ENCODE assay signal across 18 cellular contexts in the genomic region with DNA sequence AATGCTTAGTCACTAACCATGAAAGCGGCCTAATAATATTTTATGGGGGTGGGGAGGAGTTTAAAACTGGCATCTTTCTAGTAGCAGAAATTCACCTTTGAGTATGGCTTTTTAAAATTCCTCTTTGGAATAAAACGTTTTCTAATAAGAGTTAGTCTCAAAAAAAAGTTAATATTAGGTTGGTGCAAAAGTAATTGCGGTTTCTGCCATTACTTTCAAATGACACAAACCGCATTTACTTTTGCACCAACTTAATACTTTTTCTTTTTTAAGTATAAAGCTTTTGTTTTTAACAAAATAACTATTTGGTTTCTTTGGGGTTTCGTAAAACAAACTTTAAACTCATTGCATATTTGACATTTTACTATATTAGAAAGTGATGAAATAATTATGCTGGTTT.
A peak's percentile ranks its signal among the peaks of the same experiment; 100 is the strongest.
DNase-seq lines count a peak whose midpoint lies in the region; ATAC-seq and TF ChIP-seq lines count a peak whose summit lies in the region.
"Had no signal": no experiment of that assay in that cellular context is flagged by ENCODE, and none has a peak within 500 bp of the region (broad histone marks: within the 10 kb centered on the region; RNA-seq: fewer than 3 reads in every experiment).

No MANE protein-coding gene starts in this region.

- peaks cover 100% of the 10 kb centered on the region for H3K27me3 ChIP-seq in HUES64 (ENCODE audit: insufficient read depth, low read length)
- no peaks in the 10 kb centered on the region for H3K27me3 ChIP-seq in SK-N-SH (ENCODE audit: insufficient read depth)
- H3K27me3 ChIP-seq in Karpas-422 (ENCODE audit: low read length) = no peaks in the 10 kb centered on the region
- H3K27me3 ChIP-seq: testis had no signal

- no peak overlapping the region for H3K4me2 ChIP-seq in SK-N-SH
- H3K4me2 ChIP-seq in Karpas-422 (ENCODE audit: low read depth, low read length, poor library complexity, severe bottlenecking) = no peak overlapping the region

- TF ChIP-seq RAD21 in SK-N-SH (IDR thresholded peaks at IDR 0.05; ENCODE audit: low read length) = no peak

- H3K9me2 ChIP-seq in SK-N-SH (no peaks in the 10 kb centered on the region), Karpas-422 (replicated peaks; ENCODE audit: insufficient read depth, low read length) (no peaks in the 10 kb centered on the region)

- POLR2A ChIA-PET in SK-N-SH (lab: Yijun Ruan, JAX) = interaction anchor here (1.2 kb wide), 1 partner anchor 11 kb away, joined by 4 read pairs; no protein-coding TSS in a partner anchor

- peaks cover 9% of the 10 kb centered on the region for H3F3A ChIP-seq in SK-N-SH (replicated peaks; ENCODE audit: insufficient read depth)

- WGBS in HUES64 = 4% methylated on average over 1 of the region's 5 CpGs
- 87% methylated on average over 5 of the region's 5 CpGs for WGBS in SK-N-SH (ENCODE audit: low lambda C conversion rate)

- H3K4me1 ChIP-seq in HUES64 (ENCODE audit: insufficient read depth, low read length) (peaks cover 47% of the 10 kb centered on the region), SK-N-SH (ENCODE audit: control insufficient read depth in 1 of 2, insufficient read depth in 2 of 2, low read depth in 1 of 2, low read length in 1 of 2) (peaks cover 17 to 31% of the 10 kb centered on the region in 2 experiments; a peak in 3 of 4 replicates), Karpas-422 (ENCODE audit: low read length) (no peaks in the 10 kb centered on the region)

- H2AFZ ChIP-seq in SK-N-SH (ENCODE audit: low read depth) (no peak overlapping the region), Karpas-422 (ENCODE audit: low read length) (no peak overlapping the region)

- H3K4me3 ChIP-seq in HUES64 (ENCODE audit: low read length) (peak overlapping the region; percentile 46), SK-N-SH (ENCODE audit: low read depth in 2 of 2, low read length in 1 of 2) (no peak overlapping the region), Karpas-422 (ENCODE audit: low read length) (no peak overlapping the region)
- H3K4me3 ChIP-seq: BLaER1, left lung had no signal

- H3K9ac ChIP-seq in HUES64 (ENCODE audit: low read depth, low read length) (no peak overlapping the region), SK-N-SH (no peak overlapping the region), Karpas-422 (ENCODE audit: low read length) (no peak overlapping the region)
- H3K9ac ChIP-seq: BLaER1 had no signal

- H3K4me3 Mint-ChIP-seq in activated T-cell treated with anti-CD3 and anti-CD28 coated beads, Interleukin-2, amount 50 U/mL, for 72 hours = peak overlapping the region; percentile 69 to 81
- peak overlapping the region; percentile 76 for H3K4me3 Mint-ChIP-seq in glutamatergic neuron (ENCODE audit: unreplicated experiment)

- H3K9me3 Mint-ChIP-seq in activated T-cell treated with anti-CD3 and anti-CD28 coated beads, Interleukin-2, amount 50 U/mL, for 72 hours = no peaks in the 10 kb centered on the region
- H3K9me3 Mint-ChIP-seq in glutamatergic neuron (ENCODE audit: unreplicated experiment) = peaks cover 12% of the 10 kb centered on the region

- H3K79me2 ChIP-seq in SK-N-SH (ENCODE audit: insufficient read depth) = no peaks in the 10 kb centered on the region
- no peaks in the 10 kb centered on the region for H3K79me2 ChIP-seq in Karpas-422 (ENCODE audit: low read length)

- H3K27ac Mint-ChIP-seq in activated T-cell treated with anti-CD3 and anti-CD28 coated beads, Interleukin-2, amount 50 U/mL, for 72 hours = no peak overlapping the region
- H3K27ac Mint-ChIP-seq in glutamatergic neuron (ENCODE audit: unreplicated experiment) = no peak overlapping the region

- H3K36me3 Mint-ChIP-seq in activated T-cell treated with anti-CD3 and anti-CD28 coated beads, Interleukin-2, amount 50 U/mL, for 72 hours (ENCODE audit: insufficient read depth in 2 of 2) = no peaks in the 10 kb centered on the region
- H3K36me3 Mint-ChIP-seq in glutamatergic neuron (ENCODE audit: unreplicated experiment) = no peaks in the 10 kb centered on the region

- H3K9me3 ChIP-seq in HUES64 (ENCODE audit: insufficient read depth, low read depth, low read length) = no peaks in the 10 kb centered on the region
- H3K9me3 ChIP-seq in SK-N-SH = no peaks in the 10 kb centered on the region
- no peaks in the 10 kb centered on the region for H3K9me3 ChIP-seq in Karpas-422 (ENCODE audit: low read length)
- H3K9me3 ChIP-seq: left lung, spleen, testis had no signal

- CTCF ChIA-PET in SK-N-SH (lab: Yijun Ruan, JAX) = interaction anchor here (3.8 kb wide), 1 partner anchor 45 kb away, joined by 17 read pairs; no protein-coding TSS in a partner anchor

- peaks cover 47% of the 10 kb centered on the region for H3K4me1 Mint-ChIP-seq in activated T-cell treated with anti-CD3 and anti-CD28 coated beads, Interleukin-2, amount 50 U/mL, for 72 hours (ENCODE audit: low read depth)
- H3K4me1 Mint-ChIP-seq in glutamatergic neuron (ENCODE audit: low read depth, unreplicated experiment) = peaks cover 24% of the 10 kb centered on the region

- no peak for TF ChIP-seq EP300 in SK-N-SH (IDR thresholded peaks at IDR 0.05; ENCODE audit: borderline replicate concordance in 1 of 2, low read depth in 1 of 2, low read length in 1 of 2)

- H4K20me1 ChIP-seq in SK-N-SH (ENCODE audit: insufficient read depth) (no peaks in the 10 kb centered on the region), Karpas-422 (ENCODE audit: insufficient read depth, low read depth, low read length) (no peaks in the 10 kb centered on the region)

- TF ChIP-seq CTCF in glutamatergic neuron (IDR thresholded peaks at IDR 0.05; ENCODE audit: partially characterized antibody, unreplicated experiment) (no peak), SK-N-SH (IDR thresholded peaks at IDR 0.05) (no peak)

- no peak overlapping the region for H3K27ac ChIP-seq in HUES64 (ENCODE audit: low read depth, low read length)
- H3K27ac ChIP-seq in SK-N-SH (ENCODE audit: low read depth in 2 of 2, low read length in 1 of 2) = peak overlapping the region in 1 of 2 experiments; percentile 92; a peak in 2 of 4 replicates
- H3K27ac ChIP-seq in Karpas-422 (ENCODE audit: low read length) = no peak overlapping the region
- H3K27ac ChIP-seq: BLaER1, left lung, spleen, testis had no signal

- no peak for ATAC-seq in activated T-cell treated with anti-CD3 and anti-CD28 coated beads, Interleukin-2, amount 50 U/mL, for 72 hours (replicated peaks in 1 of 2)
- ATAC-seq: left lung, Panc1, SK-N-SH treated with all-trans-retinoic acid at 6 μM for 48 hours had no signal

- H3K36me3 ChIP-seq in HUES64 (ENCODE audit: insufficient read depth, low read length) (no peaks in the 10 kb centered on the region), SK-N-SH (replicated peaks in 1 of 2; ENCODE audit: control insufficient read depth in 1 of 2, insufficient read depth in 2 of 2, low read length in 1 of 2) (no peaks in the 10 kb centered on the region), Karpas-422 (ENCODE audit: insufficient read depth, low read length) (no peaks in the 10 kb centered on the region)
- H3K36me3 ChIP-seq: BLaER1, left lung, spleen had no signal

- peaks cover 95% of the 10 kb centered on the region for H3K27me3 Mint-ChIP-seq in activated T-cell treated with anti-CD3 and anti-CD28 coated beads, Interleukin-2, amount 50 U/mL, for 72 hours (ENCODE audit: low read depth)
- peaks cover 29% of the 10 kb centered on the region for H3K27me3 Mint-ChIP-seq in glutamatergic neuron (ENCODE audit: unreplicated experiment)

- DNase-seq in activated T-cell treated with anti-CD3 and anti-CD28 coated beads, Interleukin-2, amount 50 U/mL, for 72 hours = no peak
- DNase-seq in activated T-cell treated with anti-CD3 and anti-CD28 coated beads, Interleukin-2, amount 50 U/mL, for 1 hour = no peak
- DNase-seq in glutamatergic neuron = no peak
- peak; percentile 45 for DNase-seq in retina
- DNase-seq in SK-N-SH = no peak
- DNase-seq in HCEC 1CT = no peak
- no peak for DNase-seq in Karpas-422
- DNase-seq: activated CD4-positive, alpha-beta T cell treated with anti-CD3 and anti-CD28 coated beads for 1 hour; activated gamma-delta T cell; left lung; NCI-H1417; spleen; stimulated activated CD8-positive, alpha-beta memory T cell treated with anti-CD3 and anti-CD28 coated beads, Interleukin-4, amount 100 ng/mL, for 48 hours; testis had no signal

TF ChIP-seq in SK-N-SH, 30 proteins besides CTCF, POLR2A, EP300 and RAD21 (continues in another document):
- TF ChIP-seq, protein P1, sequence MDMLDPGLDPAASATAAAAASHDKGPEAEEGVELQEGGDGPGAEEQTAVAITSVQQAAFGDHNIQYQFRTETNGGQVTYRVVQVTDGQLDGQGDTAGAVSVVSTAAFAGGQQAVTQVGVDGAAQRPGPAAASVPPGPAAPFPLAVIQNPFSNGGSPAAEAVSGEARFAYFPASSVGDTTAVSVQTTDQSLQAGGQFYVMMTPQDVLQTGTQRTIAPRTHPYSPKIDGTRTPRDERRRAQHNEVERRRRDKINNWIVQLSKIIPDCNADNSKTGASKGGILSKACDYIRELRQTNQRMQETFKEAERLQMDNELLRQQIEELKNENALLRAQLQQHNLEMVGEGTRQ (IDR thresholded peaks at IDR 0.05; ENCODE audit: borderline replicate concordance, low read depth, low read length) = no peak
- TF ChIP-seq RFX5 (IDR thresholded peaks at IDR 0.05; ENCODE audit: low read length) = no peak
- no peak for TF ChIP-seq FOSL2 (IDR thresholded peaks at IDR 0.05; ENCODE audit: borderline replicate concordance, low read depth)
- TF ChIP-seq GABPA (IDR thresholded peaks at IDR 0.05; ENCODE audit: low read depth) = no peak
- TF ChIP-seq GATA2 (CRISPR knock-in tag; IDR thresholded peaks at IDR 0.05) = no peak
- no peak for TF ChIP-seq NFIC (IDR thresholded peaks at IDR 0.05; ENCODE audit: borderline replicate concordance)
- TF ChIP-seq, protein P2, sequence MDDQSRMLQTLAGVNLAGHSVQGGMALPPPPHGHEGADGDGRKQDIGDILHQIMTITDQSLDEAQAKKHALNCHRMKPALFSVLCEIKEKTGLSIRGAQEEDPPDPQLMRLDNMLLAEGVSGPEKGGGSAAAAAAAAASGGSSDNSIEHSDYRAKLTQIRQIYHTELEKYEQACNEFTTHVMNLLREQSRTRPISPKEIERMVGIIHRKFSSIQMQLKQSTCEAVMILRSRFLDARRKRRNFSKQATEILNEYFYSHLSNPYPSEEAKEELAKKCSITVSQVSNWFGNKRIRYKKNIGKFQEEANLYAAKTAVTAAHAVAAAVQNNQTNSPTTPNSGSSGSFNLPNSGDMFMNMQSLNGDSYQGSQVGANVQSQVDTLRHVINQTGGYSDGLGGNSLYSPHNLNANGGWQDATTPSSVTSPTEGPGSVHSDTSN (IDR thresholded peaks at IDR 0.05) = no peak
- TF ChIP-seq, protein P3, sequence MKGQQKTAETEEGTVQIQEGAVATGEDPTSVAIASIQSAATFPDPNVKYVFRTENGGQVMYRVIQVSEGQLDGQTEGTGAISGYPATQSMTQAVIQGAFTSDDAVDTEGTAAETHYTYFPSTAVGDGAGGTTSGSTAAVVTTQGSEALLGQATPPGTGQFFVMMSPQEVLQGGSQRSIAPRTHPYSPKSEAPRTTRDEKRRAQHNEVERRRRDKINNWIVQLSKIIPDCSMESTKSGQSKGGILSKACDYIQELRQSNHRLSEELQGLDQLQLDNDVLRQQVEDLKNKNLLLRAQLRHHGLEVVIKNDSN (IDR thresholded peaks at IDR 0.05; ENCODE audit: borderline replicate concordance, low read depth) = no peak
